ENCODE assay signal across 8 cellular contexts in the genomic region with DNA sequence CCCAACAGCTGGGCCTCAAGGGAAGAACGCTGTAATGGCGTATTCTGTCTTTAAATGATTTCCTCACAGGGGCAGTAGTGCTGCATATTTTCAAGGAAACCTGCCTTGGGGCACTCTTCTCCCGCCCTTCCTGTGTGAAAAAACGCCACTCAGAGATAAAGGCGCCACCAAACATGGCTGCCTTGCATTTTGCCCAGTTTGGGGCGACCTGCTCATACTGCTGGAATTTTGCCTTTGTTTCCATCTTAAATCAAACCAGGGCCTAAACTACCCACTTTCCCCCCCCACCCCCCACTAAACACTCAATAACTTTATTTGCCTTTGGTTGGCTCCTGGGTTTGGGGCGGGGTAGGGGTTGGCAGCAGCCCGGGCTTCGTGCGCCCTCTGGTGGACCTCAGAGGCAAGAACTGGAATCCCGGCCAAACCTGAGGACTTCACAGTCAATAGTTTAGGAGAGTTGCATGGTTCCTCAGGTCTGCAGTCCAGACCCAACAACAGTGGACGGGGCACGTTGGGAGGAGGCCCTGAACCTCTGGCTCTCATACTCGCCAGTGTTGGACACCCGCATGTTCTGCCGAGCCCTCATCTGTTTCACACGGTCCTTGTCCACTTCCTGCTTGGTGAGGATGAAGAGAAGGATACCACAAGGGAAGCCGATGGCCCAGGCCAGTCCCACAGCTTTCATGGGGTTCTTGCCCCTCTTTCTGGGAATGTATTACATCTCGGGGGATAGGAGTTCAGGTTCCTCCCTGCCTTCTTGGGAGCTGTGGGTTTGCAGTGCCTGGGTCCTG.
DNase-seq lines count a peak whose midpoint lies in the region; ATAC-seq, FAIRE-seq and TF ChIP-seq lines count a peak whose summit lies in the region.

No MANE protein-coding gene starts in this region.

- no peak overlapping the region for H3K4me3 Mint-ChIP-seq in activated T-helper 1 cell treated with anti-CD3 and anti-CD28 coated beads, Interleukin-12 subunit alpha, Interleukin-12 subunit beta, Interleukin-2, Interleukin-4 antibody, amounts not matched to agents 30 ng/mL and 10 ng/mL and 1 ng/mL, durations not matched to agents 14 hours and 24 hours and 36 hours

- intact Hi-C loops in activated T-helper 1 cell treated with anti-CD3 and anti-CD28 coated beads, Interleukin-12 subunit alpha, Interleukin-12 subunit beta, Interleukin-2, Interleukin-4 antibody, amounts not matched to agents 30 ng/mL and 10 ng/mL and 1 ng/mL, durations not matched to agents 14 hours and 24 hours and 36 hours (cut with micrococcal nuclease), result loop anchor here (2.0 kb wide), 1 partner anchor 826 kb away; no protein-coding TSS in a partner anchor
- intact Hi-C loops in sciatic nerve (cut with DNase I), result no loop called here

- no peaks in the 10 kb centered on the region for H3K27me3 Mint-ChIP-seq in activated T-helper 1 cell treated with anti-CD3 and anti-CD28 coated beads, Interleukin-12 subunit alpha, Interleukin-12 subunit beta, Interleukin-2, Interleukin-4 antibody, amounts not matched to agents 30 ng/mL and 10 ng/mL and 1 ng/mL, durations not matched to agents 14 hours and 24 hours and 36 hours (ENCODE audit: insufficient read depth)

- TF ChIP-seq POLR2A in erythroblast (IDR thresholded peaks at IDR 0.05; ENCODE audit: low read length), result no peak

- TF ChIP-seq CTCF in D721Med (IDR thresholded peaks at IDR 0.05; ENCODE audit: insufficient read depth, missing control alignments), result no peak

- peak; percentile 60 for DNase-seq in activated T-helper 1 cell treated with Interleukin-2 at 50 U/mL for 16 hours (ENCODE audit: low read depth)
- DNase-seq in activated T-helper 1 cell treated with anti-CD3 and anti-CD28 coated beads, Interleukin-12 subunit alpha, Interleukin-12 subunit beta, Interleukin-2, Interleukin-4 antibody, amounts not matched to agents 30 ng/mL and 10 ng/mL and 1 ng/mL, durations not matched to agents 14 hours and 24 hours and 36 hours (ENCODE audit: low spot score), result no peak
- DNase-seq in T-helper 9 cell, result peak; percentile 69
- peak; percentile 2 to 31 for DNase-seq in erythroblast (lab: John Stamatoyannopoulos, UW)
- peak; percentile 88 for DNase-seq in sciatic nerve (ENCODE audit: low spot score)
- no peak for DNase-seq in D721Med (ENCODE audit: insufficient read length, low spot score)

- H3K4me1 Mint-ChIP-seq in activated T-helper 1 cell treated with anti-CD3 and anti-CD28 coated beads, Interleukin-12 subunit alpha, Interleukin-12 subunit beta, Interleukin-2, Interleukin-4 antibody, amounts not matched to agents 30 ng/mL and 10 ng/mL and 1 ng/mL, durations not matched to agents 14 hours and 24 hours and 36 hours (ENCODE audit: low read depth), result no peaks in the 10 kb centered on the region

- no peak for FAIRE-seq in D721Med (lab: Jason Lieb, UNC)

- peak; percentile 83 for ATAC-seq in HG03159 (IDR thresholded peaks at IDR 0.05; ENCODE audit: unreplicated experiment)
- ATAC-seq in sciatic nerve, result peak; percentile 97
- no peak for ATAC-seq in HG02610 (IDR thresholded peaks at IDR 0.05; ENCODE audit: unreplicated experiment)

- no peaks in the 10 kb centered on the region for H3K9me3 Mint-ChIP-seq in activated T-helper 1 cell treated with anti-CD3 and anti-CD28 coated beads, Interleukin-12 subunit alpha, Interleukin-12 subunit beta, Interleukin-2, Interleukin-4 antibody, amounts not matched to agents 30 ng/mL and 10 ng/mL and 1 ng/mL, durations not matched to agents 14 hours and 24 hours and 36 hours

- H3K36me3 Mint-ChIP-seq in activated T-helper 1 cell treated with anti-CD3 and anti-CD28 coated beads, Interleukin-12 subunit alpha, Interleukin-12 subunit beta, Interleukin-2, Interleukin-4 antibody, amounts not matched to agents 30 ng/mL and 10 ng/mL and 1 ng/mL, durations not matched to agents 14 hours and 24 hours and 36 hours (ENCODE audit: low read depth), result peaks cover 2% of the 10 kb centered on the region

- H3K27ac Mint-ChIP-seq in activated T-helper 1 cell treated with anti-CD3 and anti-CD28 coated beads, Interleukin-12 subunit alpha, Interleukin-12 subunit beta, Interleukin-2, Interleukin-4 antibody, amounts not matched to agents 30 ng/mL and 10 ng/mL and 1 ng/mL, durations not matched to agents 14 hours and 24 hours and 36 hours, result no peak overlapping the region

Comparison
In these comparisons a context has a peak if more than half of its experiments do, and no peak if none do; other contexts are left out.
1. DNase-seq: peak in activated T-helper 1 cell treated with Interleukin-2 at 50 U/mL for 16 hours (single experiment), T-helper 9 cell (single experiment), erythroblast (2 of 2) and sciatic nerve (single experiment); none in activated T-helper 1 cell treated with anti-CD3 and anti-CD28 coated beads, Interleukin-12 subunit alpha, Interleukin-12 subunit beta, Interleukin-2, Interleukin-4 antibody, amounts not matched to agents 30 ng/mL and 10 ng/mL and 1 ng/mL, durations not matched to agents 14 hours and 24 hours and 36 hours (single experiment) and D721Med (single experiment).